Comparison of ENCODE assay signal across 17 cellular contexts in the genomic region with DNA sequence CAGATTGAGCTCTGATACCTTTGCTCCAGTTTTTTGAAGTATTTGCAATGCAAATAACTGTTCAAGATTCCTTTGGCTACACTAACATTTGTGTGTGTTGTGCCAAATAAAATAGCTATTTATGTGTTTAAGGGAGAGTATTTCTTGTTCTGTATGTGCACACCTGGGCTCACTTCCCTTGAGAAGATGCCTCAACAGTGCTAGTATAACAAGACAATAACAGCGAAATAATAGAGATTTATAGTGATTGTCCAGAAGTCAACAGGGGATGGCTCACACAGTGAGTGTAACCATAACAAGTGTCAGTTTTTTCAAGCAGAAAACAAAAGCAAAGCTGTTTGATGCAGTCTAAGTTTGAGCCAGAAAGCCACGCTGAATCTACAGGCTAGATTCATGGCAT.
DNase-seq lines count a peak whose midpoint lies in the region; TF ChIP-seq lines count a peak whose summit lies in the region.
"Had no signal": no experiment of that assay in that cellular context is flagged by ENCODE, and none has a peak within 500 bp of the region (broad histone marks: within the 10 kb centered on the region; RNA-seq: fewer than 3 reads in every experiment).

No MANE protein-coding gene starts in this region.

- DNase-seq in NCI-H526 (lab: John Stamatoyannopoulos, UW), result peak; percentile 87 to 92
- peak in 1 of 61 donors; percentile 16 for DNase-seq in caudate nucleus (lab: John Stamatoyannopoulos, UW)
- no peak for DNase-seq in activated T-cell treated with anti-CD3 and anti-CD28 coated beads, Interleukin-2, amount 50 U/mL, for 24 hours
- DNase-seq in ascending aorta (ENCODE audit: low spot score in 2 of 2), result no peak
- DNase-seq in GM23248, result no peak
- DNase-seq: BE2C; CD4-positive, alpha-beta T cell; DMS53; H9; NCI-H1092 treated with DMSO at 0.1 percent for 48 hours; NCI-H1694; NCI-H446; NCI-H748 treated with DMSO at 0.1 percent for 48 hours had no signal

- no peaks in the 10 kb centered on the region for H3K9me3 Mint-ChIP-seq in activated T-cell treated with anti-CD3 and anti-CD28 coated beads, Interleukin-2, amount 50 U/mL, for 24 hours
- H3K9me3 Mint-ChIP-seq: CD4-positive, alpha-beta T cell had no signal

- H3K4me2 ChIP-seq in GM23248 (ENCODE audit: unreplicated experiment), result no peak overlapping the region
- H3K4me2 ChIP-seq: KMS-11 had no signal

- intact Hi-C loops in ascending aorta (cut with DNase I), result no loop called here

- H3K36me3 ChIP-seq in ascending aorta (no peaks in the 10 kb centered on the region), GM23248 (ENCODE audit: low read depth) (no peaks in the 10 kb centered on the region)
- H3K36me3 ChIP-seq: BE2C had no signal

- no peaks in the 10 kb centered on the region for H3K27me3 Mint-ChIP-seq in activated T-cell treated with anti-CD3 and anti-CD28 coated beads, Interleukin-2, amount 50 U/mL, for 24 hours
- H3K27me3 Mint-ChIP-seq: CD4-positive, alpha-beta T cell had no signal

- H3K4me1 Mint-ChIP-seq in activated T-cell treated with anti-CD3 and anti-CD28 coated beads, Interleukin-2, amount 50 U/mL, for 24 hours (ENCODE audit: low read depth), result no peaks in the 10 kb centered on the region

- H2AFZ ChIP-seq in GM23248, result no peak overlapping the region

- no peaks in the 10 kb centered on the region for H3K9me2 ChIP-seq in GM23248 (ENCODE audit: insufficient read depth)

- no peak overlapping the region for H3K27ac Mint-ChIP-seq in activated T-cell treated with anti-CD3 and anti-CD28 coated beads, Interleukin-2, amount 50 U/mL, for 24 hours
- H3K27ac Mint-ChIP-seq: CD4-positive, alpha-beta T cell had no signal

- TF ChIP-seq CTCF in ascending aorta (IDR thresholded peaks at IDR 0.05), result no peak

- H3F3A ChIP-seq in GM23248 (ENCODE audit: insufficient read depth), result no peaks in the 10 kb centered on the region

- H4K20me1 ChIP-seq in GM23248 (ENCODE audit: insufficient read depth), result no peaks in the 10 kb centered on the region

- H3K9me3 ChIP-seq in ascending aorta, result no peaks in the 10 kb centered on the region
- no peaks in the 10 kb centered on the region for H3K9me3 ChIP-seq in GM23248 (ENCODE audit: low read depth)
- H3K9me3 ChIP-seq: BE2C had no signal

- H3K4me1 ChIP-seq in ascending aorta (no peaks in the 10 kb centered on the region), GM23248 (ENCODE audit: insufficient read depth) (no peaks in the 10 kb centered on the region)
- H3K4me1 ChIP-seq: BE2C had no signal

- H3K4me3 ChIP-seq in ascending aorta, result no peak overlapping the region
- no peak overlapping the region for H3K4me3 ChIP-seq in GM23248
- H3K4me3 ChIP-seq: SK-N-MC had no signal

- no peaks in the 10 kb centered on the region for H3K79me2 ChIP-seq in GM23248 (ENCODE audit: insufficient read depth)

- no peaks in the 10 kb centered on the region for H3K36me3 Mint-ChIP-seq in activated T-cell treated with anti-CD3 and anti-CD28 coated beads, Interleukin-2, amount 50 U/mL, for 24 hours (ENCODE audit: low read depth)

- in situ Hi-C loops in GM23248 (cut with MboI), result no loop called here

- no peak overlapping the region for H3K4me3 Mint-ChIP-seq in activated T-cell treated with anti-CD3 and anti-CD28 coated beads, Interleukin-2, amount 50 U/mL, for 24 hours
- H3K4me3 Mint-ChIP-seq: CD4-positive, alpha-beta T cell; H9 had no signal

- no peak overlapping the region for H3K9ac ChIP-seq in GM23248
- H3K9ac ChIP-seq: KMS-11 had no signal

- H3K27ac ChIP-seq in caudate nucleus (ENCODE audit: low read depth, low read length) (peak overlapping the region; percentile 3), layer of hippocampus (ENCODE audit: low read depth, low read length) (peak overlapping the region; percentile 17), temporal lobe (ENCODE audit: low read depth, low read length) (peak overlapping the region; percentile 1), ascending aorta (no peak overlapping the region), GM23248 (no peak overlapping the region)
- H3K27ac ChIP-seq: KMS-11, SK-N-MC had no signal

- H3K27me3 ChIP-seq in layer of hippocampus (ENCODE audit: control insufficient read depth, insufficient read depth, low read length) (no peaks in the 10 kb centered on the region), ascending aorta (no peaks in the 10 kb centered on the region), GM23248 (replicated peaks; ENCODE audit: insufficient read depth) (no peaks in the 10 kb centered on the region)
- H3K27me3 ChIP-seq: BE2C had no signal

- 16 to 29% methylated on average over 2 of the region's 2 CpGs for WGBS in GM23248 (ENCODE audit: low coverage in 1 of 2, low lambda C conversion rate in 2 of 2, missing lambda C conversion rate in 2 of 2), 2 experiments

Comparison
In these comparisons a context has a peak if more than half of its experiments do, and no peak if none do; other contexts are left out.
1. DNase-seq: peak in NCI-H526 (2 of 2); none in activated T-cell treated with anti-CD3 and anti-CD28 coated beads, Interleukin-2, amount 50 U/mL, for 24 hours (single experiment), ascending aorta (0 of 2) and GM23248 (single experiment).
2. H3K27ac ChIP-seq: peak in caudate nucleus (single experiment), layer of hippocampus (single experiment) and temporal lobe (single experiment); none in ascending aorta (0 of 2) and GM23248 (single experiment).